22 cellular contexts compared by ENCODE assay signal in the genomic region with DNA sequence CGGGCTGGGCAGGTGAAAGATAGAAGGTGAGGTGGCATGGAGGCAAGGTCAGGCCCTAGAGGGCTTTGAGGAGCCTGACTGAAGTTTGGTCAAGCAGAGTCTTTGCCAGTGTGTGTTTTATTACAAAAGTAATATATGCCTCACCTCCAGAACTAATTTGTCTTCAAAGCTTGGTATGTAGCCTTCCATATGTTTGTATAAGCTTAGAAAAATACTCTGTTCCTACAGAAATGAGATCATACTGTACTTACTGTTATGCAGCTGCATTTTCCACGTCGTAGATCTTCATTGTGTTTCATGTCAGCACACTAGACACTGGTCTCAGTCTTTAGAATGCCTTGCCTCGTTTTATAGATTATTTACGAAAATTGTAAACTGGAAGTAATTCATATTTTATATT.
"Had no signal": no experiment of that assay in that cellular context is flagged by ENCODE, and none has a peak within 500 bp of the region (broad histone marks: within the 10 kb centered on the region; RNA-seq: fewer than 3 reads in every experiment).

No MANE protein-coding gene starts in this region.

- H3K9me3 ChIP-seq: gastrocnemius medialis, left ventricle myocardium inferior, spleen, suprapubic skin, tibial nerve had no signal

- H3K4me3 ChIP-seq: dorsolateral prefrontal cortex, gastrocnemius medialis, left ventricle myocardium inferior, lung, spleen, suprapubic skin, tibial nerve had no signal

- H3K27ac ChIP-seq: dorsolateral prefrontal cortex, gastrocnemius medialis, left ventricle myocardium inferior, spleen, suprapubic skin, tibial nerve had no signal

- H3K36me3 Mint-ChIP-seq: activated naive CD8-positive, alpha-beta T cell; naive B cell had no signal

- ATAC-seq: gastrocnemius medialis, right cardiac atrium had no signal

- H3K27me3 ChIP-seq: dorsolateral prefrontal cortex, gastrocnemius medialis, spleen, suprapubic skin, tibial nerve had no signal

- H3K27me3 Mint-ChIP-seq: activated naive CD8-positive, alpha-beta T cell; central memory CD8-positive, alpha-beta T cell; naive B cell had no signal

- H3K4me3 Mint-ChIP-seq: activated naive CD8-positive, alpha-beta T cell; central memory CD8-positive, alpha-beta T cell had no signal

- H3K4me1 Mint-ChIP-seq: central memory CD8-positive, alpha-beta T cell had no signal

- H3K9me3 Mint-ChIP-seq: central memory CD8-positive, alpha-beta T cell; naive B cell had no signal

- H3K27ac Mint-ChIP-seq: activated naive CD8-positive, alpha-beta T cell had no signal

- H3K36me3 ChIP-seq: gastrocnemius medialis, left ventricle myocardium inferior, spleen, suprapubic skin, tibial nerve had no signal

- H3K4me1 ChIP-seq: suprapubic skin had no signal

- DNase-seq: activated CD4-positive, alpha-beta T cell treated with anti-CD3 and anti-CD28 coated beads for 48 hours; activated CD4-positive, alpha-beta T cell treated with anti-CD3 and anti-CD28 coated beads, Interleukin-2, amount 50 U/mL, for 48 hours; activated CD8-positive, alpha-beta memory T cell treated with anti-CD3 and anti-CD28 coated beads for 24 hours; activated effector memory CD4-positive, alpha-beta T cell treated with Interleukin-2 at 50 U/mL for 16 hours; activated naive CD4-positive, alpha-beta T cell treated with Interleukin-2 at 50 U/mL for 16 hours; anterior cingulate cortex; dorsolateral prefrontal cortex; effector memory CD4-positive, alpha-beta T cell; erythroblast; gastrocnemius medialis; glutamatergic neuron; left ventricle myocardium inferior; naive B cell; occipital lobe; right cardiac atrium; spleen; stimulated activated naive CD4-positive, alpha-beta T cell had no signal
